ENCODE assay signal across 8 cellular contexts in genomic region chr4:184734758-184735157, GRCh38. TPM values are rescaled to one million over a fixed set of nuclear protein-coding genes. Genes with fewer than 3 reads are reported as not detected.
DNase-seq lines count a peak whose midpoint lies in the region; ATAC-seq and TF ChIP-seq lines count a peak whose summit lies in the region.

No MANE protein-coding gene starts in this region.

- TF ChIP-seq CTCF in Calu3 (IDR thresholded peaks at IDR 0.05; ENCODE audit: unreplicated experiment) (no peak), NB4 (IDR thresholded peaks at IDR 0.05; ENCODE audit: low read depth, low read length) (no peak), dorsolateral prefrontal cortex (IDR thresholded peaks at IDR 0.05 in 54 of 56, conservative IDR thresholded peaks at IDR 0.05 in 2 of 56; ENCODE audit: low read depth in 1 of 56, partially characterized antibody in 56 of 56) (no peak), neural crest cell (conservative IDR thresholded peaks at IDR 0.05) (no peak)

- DNase-seq in Calu3: no peak
- DNase-seq in NB4 (ENCODE audit: low read depth): no peak
- no peak for DNase-seq in dorsolateral prefrontal cortex
- DNase-seq in neural crest cell (ENCODE audit: low read depth, low spot score): no peak
- no peak for DNase-seq in NCI-H146 treated with DMSO at 0.1 percent for 48 hours (lab: John Stamatoyannopoulos, UW; ENCODE audit: unreplicated experiment)
- no peak for DNase-seq in globus pallidus (ENCODE audit: low spot score)
- no peak for DNase-seq in KG1 (lab: John Stamatoyannopoulos, UW)

- H3K4me3 Mint-ChIP-seq in Calu3 (ENCODE audit: low read depth, unreplicated experiment) (peak overlapping the region; percentile 96), neural crest cell (peak overlapping the region; percentile 97)

- H3K27ac ChIP-seq in dorsolateral prefrontal cortex: peak overlapping the region in 15 of 59 donors; percentile 16 to 84 (median 70)

- BruUV-seq in Calu3 (replicated peaks; lab: Mats Ljungman, UMichigan): TSS peak; percentile 81

- no peaks in the 10 kb centered on the region for H3K9me3 Mint-ChIP-seq in Calu3 (ENCODE audit: low read depth, unreplicated experiment)
- H3K9me3 Mint-ChIP-seq in neural crest cell: no peaks in the 10 kb centered on the region

- peak overlapping the region; percentile 71 for H3K4me3 ChIP-seq in NB4 (ENCODE audit: low read depth, low read length)
- peak overlapping the region; percentile 49 to 100 (median 84) for H3K4me3 ChIP-seq in dorsolateral prefrontal cortex

- CTCF ChIA-PET in Calu3 (lab: Charles Lee): interaction anchor here (0.9 to 1.4 kb wide), 2 partner anchors 11 to 71 kb away, joined by 3 to 13 read pairs; no protein-coding TSS in a partner anchor

- H3K27me3 ChIP-seq in dorsolateral prefrontal cortex: no peaks in the 10 kb centered on the region

- intact Hi-C loops in Calu3 (cut with micrococcal nuclease; ENCODE audit: unreplicated experiment) (no loop called here), dorsolateral prefrontal cortex (cut with DNase I) (loop anchor here (5.0 to 10.0 kb wide), 3 partner anchors 87 to 470 kb away; partner anchors contain the start of genes ACSL1 (in 2 of the 2), CASP3 (in 2 of the 2) and PRIMPOL (in 2 of the 2))

- H3K36me3 Mint-ChIP-seq in Calu3 (ENCODE audit: insufficient read depth, unreplicated experiment) (peaks cover 40% of the 10 kb centered on the region), neural crest cell (ENCODE audit: low read depth) (peaks cover 3% of the 10 kb centered on the region)

- TF ChIP-seq POLR2A in NB4 (IDR thresholded peaks at IDR 0.05; ENCODE audit: extremely low read depth, insufficient read length): no peak

- no peak for ATAC-seq in GM21423 (IDR thresholded peaks at IDR 0.05; ENCODE audit: unreplicated experiment)

- H3K27ac Mint-ChIP-seq in Calu3 (ENCODE audit: unreplicated experiment) (no peak overlapping the region), neural crest cell (ENCODE audit: unreplicated experiment) (no peak overlapping the region)

- peaks cover 5% of the 10 kb centered on the region for H3K4me1 Mint-ChIP-seq in Calu3 (ENCODE audit: low read depth, unreplicated experiment)
- H3K4me1 Mint-ChIP-seq in neural crest cell: peaks cover 39% of the 10 kb centered on the region

- H3K27me3 Mint-ChIP-seq in Calu3 (ENCODE audit: unreplicated experiment) (no peaks in the 10 kb centered on the region), neural crest cell (ENCODE audit: low read depth) (no peaks in the 10 kb centered on the region)

RNA-seq across cellular contexts. Expression of gene CENPU, which starts 0.9 kb away (rescaled TPM):
- total RNA-seq in Calu3 (2022): 61.3 and 79.2 TPM in 2 replicates
- total RNA-seq in dorsolateral prefrontal cortex: 1 to 10 TPM in 61 of 120 experiments, under 1 TPM in 45, not detected in 14; 0.33 to 3.8 (median 1.1) TPM
- 76.6 and 85.3 TPM in 2 replicates for total RNA-seq in neural crest cell

Comparison
In these comparisons a context has a peak if more than half of its experiments do, and no peak if none do; other contexts are left out.
1. RNA of gene CENPU, which starts 0.9 kb away (total RNA-seq): 61.3 to 79.2 TPM in Calu3 and 76.6 to 85.3 TPM in neural crest cell; 0.33 to 3.8 TPM in dorsolateral prefrontal cortex; every median in the first group is over 10 times any median in the second.